9 cellular contexts compared by ENCODE assay signal in the genomic region with DNA sequence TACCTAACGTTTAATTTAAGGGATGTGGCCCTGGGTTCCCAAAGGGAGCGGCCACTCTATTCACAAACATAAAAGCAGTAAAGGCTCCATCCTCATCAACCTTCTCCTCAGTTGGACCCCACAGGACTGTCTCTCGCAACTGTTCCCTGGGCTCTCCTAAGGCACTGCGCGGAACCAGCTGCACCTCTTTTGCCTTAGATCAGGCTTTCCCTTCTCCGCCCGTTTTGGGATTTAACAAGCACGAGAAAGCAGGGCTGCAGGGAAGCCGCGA. TPM values are rescaled to one million over a fixed set of nuclear protein-coding genes. Genes with fewer than 3 reads are reported as not detected.
DNase-seq lines count a peak whose midpoint lies in the region; ATAC-seq and TF ChIP-seq lines count a peak whose summit lies in the region.
"Had no signal": no experiment of that assay in that cellular context is flagged by ENCODE, and none has a peak within 500 bp of the region (broad histone marks: within the 10 kb centered on the region; RNA-seq: fewer than 3 reads in every experiment).

No MANE protein-coding gene starts in this region.

- H3K36me3 ChIP-seq in Caco-2 (ENCODE audit: control insufficient read depth, insufficient read depth, low read length), result 0 out of 2 replicates have a peak, but pooled peaks cover 1% of the 10 kb centered on the region
- no peaks in the 10 kb centered on the region for H3K36me3 ChIP-seq in breast epithelium

- POLR2A ChIA-PET in Caco-2 (lab: Charles Lee), result interaction anchor here (0.6 to 6.2 kb wide), 16 partner anchors 13 to 140 kb away, joined by 3 to 123 read pairs (median 6); partner anchors contain the start of genes IDI1 and LARP4B

- H3K4me3 Mint-ChIP-seq in Caco-2 (ENCODE audit: unreplicated experiment), result peak overlapping the region; percentile 99
- H3K4me3 Mint-ChIP-seq in IgD-negative memory B cell, result peak overlapping the region; percentile 93 to 98 (median 98)
- peak overlapping the region; percentile 97 for H3K4me3 Mint-ChIP-seq in memory B cell

- no peak for TF ChIP-seq POLR2A in breast epithelium (IDR thresholded peaks at IDR 0.05)

- peak overlapping the region; percentile 89 to 93 for H3K27ac ChIP-seq in breast epithelium

- ATAC-seq in memory B cell (ENCODE audit: low read depth) (no peak), GM21825 (IDR thresholded peaks at IDR 0.05; ENCODE audit: unreplicated experiment) (no peak), HG03565 (IDR thresholded peaks at IDR 0.05; ENCODE audit: unreplicated experiment) (no peak)

- H3K27me3 ChIP-seq in Caco-2 (replicated peaks; ENCODE audit: control insufficient read depth, insufficient read depth, low read length) (no peaks in the 10 kb centered on the region), breast epithelium (no peaks in the 10 kb centered on the region)

- intact Hi-C loops in Caco-2 (cut with micrococcal nuclease; ENCODE audit: unreplicated experiment) (no loop called here), breast epithelium (cut with DNase I; ENCODE audit: low total_unique reads) (no loop called here)

- DNase-seq in Caco-2 (no peak), breast epithelium (ENCODE audit: low spot score in 2 of 2) (no peak), memory B cell (ENCODE audit: low spot score in 2 of 2) (no peak), NCI-H446 (lab: John Stamatoyannopoulos, UW) (no peak), NCI-H510A treated with DMSO at 0.1 percent for 48 hours (lab: John Stamatoyannopoulos, UW) (no peak)

- TF ChIP-seq CTCF in Caco-2 (IDR thresholded peaks at IDR 0.05; ENCODE audit: insufficient read depth in 1 of 2, low read depth in 1 of 2, low read length in 1 of 2, severe bottlenecking in 1 of 2, unreplicated experiment in 1 of 2) (no peak), breast epithelium (IDR thresholded peaks at IDR 0.05) (no peak)

- CTCF ChIA-PET in Caco-2 (lab: Charles Lee), result interaction anchor here (1.6 to 2.8 kb wide), 2 partner anchors 14 to 18 kb away, joined by 8 to 14 read pairs; no protein-coding TSS in a partner anchor

- H3K4me1 ChIP-seq in Caco-2 (peaks cover 57% of the 10 kb centered on the region), breast epithelium (peaks cover 0 to 7% of the 10 kb centered on the region in 2 donors)

- H3K27ac Mint-ChIP-seq in Caco-2 (ENCODE audit: unreplicated experiment) (peak overlapping the region; percentile 99), IgD-negative memory B cell (peak overlapping the region; percentile 91 to 95 (median 93)), memory B cell (peak overlapping the region; percentile 96)

- H3K36me3 Mint-ChIP-seq in Caco-2 (ENCODE audit: insufficient read depth, unreplicated experiment) (peaks cover 79% of the 10 kb centered on the region), IgD-negative memory B cell (peaks cover 1% of the 10 kb centered on the region), memory B cell (peaks cover 3% of the 10 kb centered on the region)

- TSS peak; percentile 51 for BruUV-seq in Caco-2 (replicated peaks; lab: Mats Ljungman, UMichigan)

- peaks cover 46% of the 10 kb centered on the region for H3K4me1 Mint-ChIP-seq in Caco-2 (ENCODE audit: low read depth, unreplicated experiment)
- H3K4me1 Mint-ChIP-seq in IgD-negative memory B cell, result peaks cover 20 to 25% (median 24%) of the 10 kb centered on the region in 3 donors
- H3K4me1 Mint-ChIP-seq in memory B cell, result peaks cover 27% of the 10 kb centered on the region

- peak overlapping the region; percentile 86 for H3K4me3 ChIP-seq in Caco-2 (ENCODE audit: low read depth, low read length)
- H3K4me3 ChIP-seq in breast epithelium, result peak overlapping the region; percentile 74 to 94 (median 83)

- H3K9me3 Mint-ChIP-seq in Caco-2 (ENCODE audit: unreplicated experiment) (no peaks in the 10 kb centered on the region), IgD-negative memory B cell (no peaks in the 10 kb centered on the region), memory B cell (no peaks in the 10 kb centered on the region)

- no peaks in the 10 kb centered on the region for H3K27me3 Mint-ChIP-seq in Caco-2 (ENCODE audit: insufficient read depth, unreplicated experiment)
- no peaks in the 10 kb centered on the region for H3K27me3 Mint-ChIP-seq in IgD-negative memory B cell
- no peaks in the 10 kb centered on the region for H3K27me3 Mint-ChIP-seq in memory B cell

- H3K9me3 ChIP-seq in Caco-2 (peaks cover 4% of the 10 kb centered on the region; the same call in 1 of the 2 replicates), breast epithelium (no peaks in the 10 kb centered on the region)

RNA-seq across cellular contexts. Expression of gene GTPBP4, which starts 0.7 kb away (rescaled TPM):
- 175 and 202 TPM in 2 replicates for total RNA-seq in Caco-2 (2022)
- 20.7 TPM for polyA plus RNA-seq in IgD-negative memory B cell
- total RNA-seq in breast epithelium, result 10 to 100 TPM; 32.6 to 51.2 (median 50.8) TPM

RNA-seq across cellular contexts. Expression of gene IDI2, which starts 38.1 kb away (rescaled TPM):
- total RNA-seq in Caco-2 (2022) (not detected in 2 replicates), breast epithelium (not detected)
- not detected for polyA plus RNA-seq in IgD-negative memory B cell
- total RNA-seq: NCI-H460 had no signal

RNA-seq across cellular contexts. Expression of gene LARP4B, which starts 56.1 kb away (rescaled TPM):
- total RNA-seq in Caco-2 (2022), result 230 and 235 TPM in 2 replicates
- 31.3 TPM for polyA plus RNA-seq in IgD-negative memory B cell
- total RNA-seq in breast epithelium, result 10 to 100 TPM; 47.5 to 70.8 (median 68.5) TPM
